22 cellular contexts compared by ENCODE assay signal in genomic region chr5:93665649-93666048, GRCh38.
"Had no signal": no experiment of that assay in that cellular context is flagged by ENCODE, and none has a peak within 500 bp of the region (broad histone marks: within the 10 kb centered on the region; RNA-seq: fewer than 3 reads in every experiment).

No MANE protein-coding gene starts in this region.

- H3K27me3 Mint-ChIP-seq: activated CD4-positive, alpha-beta memory T cell treated with anti-CD3 and anti-CD28 coated beads, Interleukin-2, amount 10 ng/mL, durations not matched to agents 7 days and 5 days; activated naive CD8-positive, alpha-beta T cell; memory B cell; naive thymus-derived CD4-positive, alpha-beta T cell had no signal

- DNase-seq: activated CD4-positive, alpha-beta memory T cell treated with anti-CD3 and anti-CD28 coated beads, Interleukin-2, amount 10 ng/mL, durations not matched to agents 7 days and 5 days; activated gamma-delta T cell; activated T-cell treated with anti-CD3 and anti-CD28 coated beads, Interleukin-2, amount 50 U/mL, for 48 hours; amniotic stem cell; central memory CD4-positive, alpha-beta T cell; colonic mucosa; foreskin fibroblast; glutamatergic neuron; kidney glomerular epithelial cell; left ventricle myocardium superior; mucosa of descending colon; naive thymus-derived CD4-positive, alpha-beta T cell; occipital lobe; right cardiac atrium; small intestine; stimulated activated CD4-positive, alpha-beta T cell treated with anti-CD3 and anti-CD28 coated beads, Interleukin-4, amount 100 ng/mL, for 24 hours; stimulated activated naive CD4-positive, alpha-beta T cell; uterus had no signal

- H3K27ac ChIP-seq: colonic mucosa, prostate gland, tibial nerve, uterus had no signal

- H3K4me3 ChIP-seq: colonic mucosa, mucosa of descending colon, prostate gland, tibial nerve, uterus had no signal

- ATAC-seq: left ventricle myocardium superior; mucosa of descending colon; naive thymus-derived CD4-positive, alpha-beta T cell; right cardiac atrium had no signal

- H3K27me3 ChIP-seq: colonic mucosa, tibial nerve, uterus had no signal

- H3K4me1 ChIP-seq: colonic mucosa, prostate gland, tibial nerve, uterus had no signal

- H3K9me3 ChIP-seq: colonic mucosa, mucosa of descending colon, prostate gland, tibial nerve, uterus had no signal

- H3K27ac Mint-ChIP-seq: activated CD4-positive, alpha-beta memory T cell treated with anti-CD3 and anti-CD28 coated beads, Interleukin-2, amount 10 ng/mL, durations not matched to agents 7 days and 5 days; activated naive CD8-positive, alpha-beta T cell; memory B cell; naive thymus-derived CD4-positive, alpha-beta T cell had no signal

- H3K4me1 Mint-ChIP-seq: activated CD4-positive, alpha-beta memory T cell treated with anti-CD3 and anti-CD28 coated beads, Interleukin-2, amount 10 ng/mL, durations not matched to agents 7 days and 5 days had no signal

- H3K9me3 Mint-ChIP-seq: activated CD4-positive, alpha-beta memory T cell treated with anti-CD3 and anti-CD28 coated beads, Interleukin-2, amount 10 ng/mL, durations not matched to agents 7 days and 5 days; memory B cell had no signal

- H3K36me3 ChIP-seq: colonic mucosa, prostate gland, tibial nerve, uterus had no signal

- H3K4me3 Mint-ChIP-seq: activated CD4-positive, alpha-beta memory T cell treated with anti-CD3 and anti-CD28 coated beads, Interleukin-2, amount 10 ng/mL, durations not matched to agents 7 days and 5 days; activated naive CD8-positive, alpha-beta T cell; memory B cell; naive thymus-derived CD4-positive, alpha-beta T cell had no signal
